19 cellular contexts compared by ENCODE assay signal in genomic region chr2:234569776-234570430, GRCh38.
DNase-seq lines count a peak whose midpoint lies in the region; ATAC-seq and TF ChIP-seq lines count a peak whose summit lies in the region.
"Had no signal": no experiment of that assay in that cellular context is flagged by ENCODE, and none has a peak within 500 bp of the region (broad histone marks: within the 10 kb centered on the region; RNA-seq: fewer than 3 reads in every experiment).

No MANE protein-coding gene starts in this region.

- no peak overlapping the region for H3K14ac ChIP-seq in trophoblast cell (ENCODE audit: low read length)

- TF ChIP-seq CTCF in DOHH2 (IDR thresholded peaks at IDR 0.05; ENCODE audit: low read depth, low read length, poor library complexity, severe bottlenecking): no peak
- no peak for TF ChIP-seq CTCF in suprapubic skin (IDR thresholded peaks at IDR 0.05)

- no peak overlapping the region for H2BK5ac ChIP-seq in trophoblast cell (ENCODE audit: low read depth, low read length, poor library complexity)

- H3K4me2 ChIP-seq in DOHH2 (ENCODE audit: low read length): peak overlapping the region; percentile 83
- H3K4me2 ChIP-seq in trophoblast cell (ENCODE audit: low read length): peak overlapping the region; percentile 13

- H3K27me3 ChIP-seq in DOHH2 (ENCODE audit: control insufficient read depth, low read length) (no peaks in the 10 kb centered on the region), trophoblast cell (ENCODE audit: insufficient read depth, low read length) (no peaks in the 10 kb centered on the region), suprapubic skin (peaks cover 3% of the 10 kb centered on the region)

- no peak overlapping the region for H4K8ac ChIP-seq in trophoblast cell (ENCODE audit: low read depth, low read length)

- H2BK12ac ChIP-seq in trophoblast cell (ENCODE audit: low read length): no peak overlapping the region

- no peaks in the 10 kb centered on the region for H4K20me1 ChIP-seq in DOHH2 (ENCODE audit: control insufficient read depth, insufficient read depth, low read depth, low read length)

- no peaks in the 10 kb centered on the region for H3K9me2 ChIP-seq in DOHH2 (replicated peaks; ENCODE audit: control insufficient read depth, low read length)

- H3K79me1 ChIP-seq in trophoblast cell (ENCODE audit: low read length): peaks cover 2% of the 10 kb centered on the region

- H2AK5ac ChIP-seq in trophoblast cell (ENCODE audit: low read length): no peak overlapping the region

- DNase-seq in SK-N-MC (ENCODE audit: low read depth, low spot score): no peak
- peak; percentile 10 to 59 for DNase-seq in trophoblast cell
- no peak for DNase-seq in stimulated activated CD4-positive, alpha-beta T cell treated with anti-CD3 and anti-CD28 coated beads, Interleukin-2, amount 100 ng/mL, for 24 hours
- DNase-seq in suprapubic skin (ENCODE audit: low spot score in 2 of 2): no peak
- DNase-seq: Calu3; CD4-positive, alpha-beta T cell; Kasumi-1; MM.1S; NCI-H1105 treated with DMSO at 0.1 percent for 48 hours; NCI-H1694 treated with DMSO at 0.1 percent for 48 hours; NCI-H2107; NCI-H2227 treated with DMSO at 0.1 percent for 48 hours; NCI-H524; OCI-M1; RPMI8226; SW 1271 had no signal

- H2BK120ac ChIP-seq in trophoblast cell (ENCODE audit: insufficient read depth, low read length, poor library complexity): peak overlapping the region; percentile 25

- no peak overlapping the region for H4K91ac ChIP-seq in trophoblast cell (ENCODE audit: low read depth, low read length)

- H3K9me3 ChIP-seq in DOHH2 (ENCODE audit: control insufficient read depth, insufficient read depth, low read length): no peaks in the 10 kb centered on the region
- H3K9me3 ChIP-seq in SK-N-MC (ENCODE audit: low read depth, low read length): no peaks in the 10 kb centered on the region
- no peaks in the 10 kb centered on the region for H3K9me3 ChIP-seq in trophoblast cell (ENCODE audit: insufficient read depth, low read depth, low read length)
- H3K9me3 ChIP-seq in suprapubic skin: no peaks in the 10 kb centered on the region

- no peak for TF ChIP-seq POLR2A in suprapubic skin (IDR thresholded peaks at IDR 0.05)

- H3F3A ChIP-seq in DOHH2 (ENCODE audit: control insufficient read depth, insufficient read depth): peaks cover 45% of the 10 kb centered on the region

- WGBS in trophoblast cell (ENCODE audit: extremely low coverage, insufficient coverage, insufficient read length): no CpG with 5 or more reads among the region's 3 CpGs
- WGBS in suprapubic skin: 88% methylated on average over 3 of the region's 3 CpGs

- peak overlapping the region; percentile 91 for H3K27ac ChIP-seq in DOHH2 (ENCODE audit: low read depth, low read length)
- H3K27ac ChIP-seq in SK-N-MC: peak overlapping the region; percentile 63; the same call in 1 of the 2 replicates
- H3K27ac ChIP-seq in trophoblast cell (ENCODE audit: low read depth, low read length): peak overlapping the region; percentile 11
- H3K27ac ChIP-seq in suprapubic skin: no peak overlapping the region

- no peaks in the 10 kb centered on the region for H3K79me2 ChIP-seq in DOHH2 (ENCODE audit: control insufficient read depth, low read length)
- H3K79me2 ChIP-seq in trophoblast cell (ENCODE audit: control insufficient read depth, insufficient read depth, low read length, poor library complexity): no peaks in the 10 kb centered on the region

- H2AFZ ChIP-seq in trophoblast cell (ENCODE audit: insufficient read depth, low read length, poor library complexity): no peak overlapping the region

- H3K4ac ChIP-seq in trophoblast cell (ENCODE audit: low read depth, low read length): no peak overlapping the region

- H4K12ac ChIP-seq in trophoblast cell (ENCODE audit: low read depth, low read length): no peak overlapping the region

- H3K23ac ChIP-seq in trophoblast cell (ENCODE audit: low read length): no peak overlapping the region

- peak; percentile 54 for ATAC-seq in GM21528 (IDR thresholded peaks at IDR 0.05; ENCODE audit: low FRiP score, unreplicated experiment)
- no peak for ATAC-seq in SK-N-SH treated with all-trans-retinoic acid at 6 μM for 48 hours

- no peak for TF ChIP-seq EP300 in suprapubic skin (IDR thresholded peaks at IDR 0.05)

- H3K36me3 ChIP-seq in DOHH2 (ENCODE audit: control insufficient read depth, low read length): no peaks in the 10 kb centered on the region
- H3K36me3 ChIP-seq in SK-N-MC (ENCODE audit: insufficient read depth, low read length): no peaks in the 10 kb centered on the region
- H3K36me3 ChIP-seq in trophoblast cell (ENCODE audit: control insufficient read depth in 1 of 2, insufficient read depth in 2 of 2, low read length in 2 of 2): no peaks in the 10 kb centered on the region
- no peaks in the 10 kb centered on the region for H3K36me3 ChIP-seq in suprapubic skin

- H3K18ac ChIP-seq in trophoblast cell (ENCODE audit: low read length): no peak overlapping the region

- H3K4me3 ChIP-seq in DOHH2 (ENCODE audit: low read length) (peak overlapping the region; percentile 60), SK-N-MC (no peak overlapping the region), trophoblast cell (ENCODE audit: low read depth, low read length) (no peak overlapping the region), suprapubic skin (no peak overlapping the region)

- H3K4me1 ChIP-seq in DOHH2 (ENCODE audit: control insufficient read depth, low read length) (peaks cover 100% of the 10 kb centered on the region), trophoblast cell (ENCODE audit: control insufficient read depth in 1 of 2, insufficient read depth in 2 of 2, low read length in 2 of 2) (peaks cover 4 to 7% of the 10 kb centered on the region in 2 experiments), suprapubic skin (no peaks in the 10 kb centered on the region)

- H3K9ac ChIP-seq in SK-N-MC (ENCODE audit: insufficient read length) (no peak overlapping the region), trophoblast cell (ENCODE audit: low read length) (no peak overlapping the region)

TF ChIP-seq in SK-N-SH treated with all-trans-retinoic acid at 6 μM for 48 hours, 23 proteins besides CTCF, POLR2A, EP300 and RAD21 (continues in another document):
- TF ChIP-seq CSRNP3 (CRISPR knock-in tag; IDR thresholded peaks at IDR 0.05) (no peak), BACH2 (CRISPR knock-in tag; IDR thresholded peaks at IDR 0.05; ENCODE audit: borderline replicate concordance) (no peak), ZNF70 (CRISPR knock-in tag; IDR thresholded peaks at IDR 0.05) (no peak), ZNF565 (CRISPR knock-in tag; conservative IDR thresholded peaks at IDR 0.05; ENCODE audit: low read depth) (no peak), ZFP3 (CRISPR knock-in tag; IDR thresholded peaks at IDR 0.05) (no peak), TOX (CRISPR knock-in tag; IDR thresholded peaks at IDR 0.05; ENCODE audit: borderline replicate concordance) (no peak), CSDC2 (CRISPR knock-in tag; IDR thresholded peaks at IDR 0.05) (no peak), GLIS3 (CRISPR knock-in tag; IDR thresholded peaks at IDR 0.05) (no peak), TSHZ2 (CRISPR knock-in tag; IDR thresholded peaks at IDR 0.05) (no peak), PPARA (CRISPR knock-in tag; IDR thresholded peaks at IDR 0.05; ENCODE audit: borderline replicate concordance) (no peak), ESRRG (CRISPR knock-in tag; IDR thresholded peaks at IDR 0.05) (no peak), TCF4 (CRISPR knock-in tag; IDR thresholded peaks at IDR 0.05; ENCODE audit: borderline replicate concordance) (no peak)

Comparison
In these comparisons a context has a peak if more than half of its experiments do, and no peak if none do; other contexts are left out.
1. DNase-seq: peak in trophoblast cell (2 of 2); none in SK-N-MC (single experiment), stimulated activated CD4-positive, alpha-beta T cell treated with anti-CD3 and anti-CD28 coated beads, Interleukin-2, amount 100 ng/mL, for 24 hours (0 of 2) and suprapubic skin (0 of 2).